1 cellular context compared by ENCODE assay signal in genomic region chr16:11955713-11956123, GRCh38.
TF ChIP-seq lines count a peak whose summit lies in the region.

No MANE protein-coding gene starts in this region.

TF ChIP-seq in endothelial cell of umbilical vein, 7 proteins besides CTCF, POLR2A, EP300 and RAD21:
- TF ChIP-seq GATA2 (IDR thresholded peaks at IDR 0.05; ENCODE audit: insufficient read depth, insufficient read length, low read depth, low read length) (no peak), JUN (IDR thresholded peaks at IDR 0.05; ENCODE audit: borderline replicate concordance, insufficient read depth, insufficient read length, low read depth) (no peak), FOS (IDR thresholded peaks at IDR 0.05; ENCODE audit: borderline replicate concordance, insufficient read depth, low read length) (peak; percentile 23)
